In the genomic region with DNA sequence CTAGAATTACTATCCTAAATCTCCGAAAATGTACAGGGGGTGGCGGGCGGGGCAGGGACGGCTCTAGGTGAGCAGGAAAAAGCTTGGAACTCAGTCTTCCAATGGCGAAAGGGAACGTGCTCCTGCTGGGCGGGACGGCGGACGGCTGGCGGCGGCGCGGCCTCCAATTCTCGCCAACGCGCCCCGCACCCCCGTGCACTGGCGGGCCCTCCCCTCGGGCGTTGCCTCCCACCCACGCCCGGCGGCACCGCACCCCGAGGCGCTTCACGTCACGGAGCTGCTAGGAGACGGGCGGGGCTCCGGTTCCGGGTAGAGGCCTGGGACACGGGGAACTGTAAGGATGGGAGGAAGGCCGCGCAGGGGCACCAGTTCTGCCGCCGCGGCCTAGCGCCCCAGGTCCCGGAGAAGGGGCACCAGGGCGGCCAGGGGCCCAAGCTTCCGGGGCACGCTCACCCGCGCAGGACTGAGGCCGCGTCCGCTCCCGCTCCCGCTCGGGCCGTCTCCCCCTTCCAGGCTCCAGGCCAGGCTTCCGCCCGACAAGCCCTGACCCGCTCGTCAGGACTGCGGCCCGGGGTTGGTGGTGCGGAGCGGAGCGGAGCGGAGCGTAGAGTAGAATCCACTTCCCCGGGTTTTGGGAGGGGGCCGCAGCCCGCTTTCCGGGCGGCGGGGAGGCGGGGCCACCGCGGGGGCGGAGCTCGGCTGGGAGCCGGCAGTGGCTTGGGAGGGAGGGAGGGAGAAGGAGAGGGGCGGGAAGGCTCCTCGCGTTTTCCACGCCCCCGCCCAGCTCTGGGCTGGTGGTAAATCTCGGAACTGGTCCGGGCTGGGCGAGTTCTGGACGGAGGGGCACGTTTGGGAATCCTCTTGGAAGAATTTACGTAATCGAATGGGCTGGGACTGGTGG, we compare ENCODE assay signal across 8 cellular contexts. TPM values are rescaled to one million over a fixed set of nuclear protein-coding genes. Genes with fewer than 3 reads are reported as not detected.
DNase-seq lines count a peak whose midpoint lies in the region; ATAC-seq, FAIRE-seq and TF ChIP-seq lines count a peak whose summit lies in the region.

Gene DDX59 (minus strand): TSS at position 594 of the 901 bp plus-strand sequence. CDS start 3,167 bp downstream, outside the sequence.

- 0 to 1% (median 1%) methylated on average over 74 to 89 of the region's 89 CpGs for WGBS in small intestine, 3 donors

- no peak for TF ChIP-seq CTCF in VCaP (conservative IDR thresholded peaks at IDR 0.05)
- TF ChIP-seq CTCF in breast epithelium (IDR thresholded peaks at IDR 0.05): peak in 1 of 3 donors; percentile 12

- H3K36me3 ChIP-seq in ACC112 (ENCODE audit: insufficient read depth, low read length): peaks cover 6% of the 10 kb centered on the region; the same call in 1 of the 2 replicates
- H3K36me3 ChIP-seq in breast epithelium: no peaks in the 10 kb centered on the region
- peaks cover 18% of the 10 kb centered on the region for H3K36me3 ChIP-seq in iPS-20b (ENCODE audit: insufficient read depth, low read depth, low read length)
- no peaks in the 10 kb centered on the region for H3K36me3 ChIP-seq in small intestine (ENCODE audit: control insufficient read depth in 2 of 2, insufficient read depth in 2 of 2, low read length in 2 of 2)

- no peaks in the 10 kb centered on the region for H3K27me3 ChIP-seq in ACC112 (ENCODE audit: insufficient read depth, low read length)
- no peaks in the 10 kb centered on the region for H3K27me3 ChIP-seq in breast epithelium
- no peaks in the 10 kb centered on the region for H3K27me3 ChIP-seq in iPS-20b (ENCODE audit: insufficient read depth, low read length)
- no peaks in the 10 kb centered on the region for H3K27me3 ChIP-seq in small intestine (ENCODE audit: control insufficient read depth in 2 of 2, insufficient read depth in 2 of 2, low read length in 2 of 2)

- H3K27ac ChIP-seq in ACC112 (ENCODE audit: low read depth, low read length) (peak within 1 kb of the TSS; percentile 100), VCaP (peak within 1 kb of the TSS; percentile 97), breast epithelium (peak within 1 kb of the TSS; percentile 97), iPS-20b (ENCODE audit: low read length) (peak within 1 kb of the TSS; percentile 57), small intestine (ENCODE audit: low read depth in 1 of 2, low read length in 1 of 2) (peak within 1 kb of the TSS; percentile 100)

- peak; percentile 74 for ATAC-seq in GM18870 (IDR thresholded peaks at IDR 0.05; ENCODE audit: unreplicated experiment)
- ATAC-seq in HG03135 (IDR thresholded peaks at IDR 0.05; ENCODE audit: unreplicated experiment): peak; percentile 89

- H3K9me3 ChIP-seq in breast epithelium (no peaks in the 10 kb centered on the region), iPS-20b (ENCODE audit: insufficient read depth, low read depth, low read length) (no peaks in the 10 kb centered on the region), small intestine (ENCODE audit: control insufficient read depth, low read depth) (no peaks in the 10 kb centered on the region)

- peak within 1 kb of the TSS; percentile 83 for H2AFZ ChIP-seq in ACC112 (ENCODE audit: low read length, unreplicated experiment)

- peak; percentile 90 for DNase-seq in NCI-H2196 treated with DMSO at 0.1 percent for 48 hours (lab: John Stamatoyannopoulos, UW; ENCODE audit: unreplicated experiment)
- DNase-seq in breast epithelium (ENCODE audit: low spot score in 2 of 2): peak; percentile 94 to 95
- DNase-seq in small intestine: peak; percentile 94

- TF ChIP-seq POLR2A in breast epithelium (IDR thresholded peaks at IDR 0.05): peak; percentile 66

- peaks cover 15% of the 10 kb centered on the region for H3K79me2 ChIP-seq in ACC112 (ENCODE audit: control insufficient read depth, insufficient read depth, low read length, unreplicated experiment)

- no peak for FAIRE-seq in small intestine (lab: Jason Lieb, UNC)

- peak within 1 kb of the TSS; percentile 93 for H3K9ac ChIP-seq in iPS-20b (ENCODE audit: low read depth, low read length)

- intact Hi-C loops in breast epithelium (cut with DNase I; ENCODE audit: low total_unique reads): no loop called here

- H3K4me1 ChIP-seq in ACC112 (ENCODE audit: control insufficient read depth, insufficient read depth, low read length, unreplicated experiment): peaks cover 27% of the 10 kb centered on the region
- H3K4me1 ChIP-seq in breast epithelium: peaks cover 0 to 5% of the 10 kb centered on the region in 2 donors
- peaks cover 19% of the 10 kb centered on the region for H3K4me1 ChIP-seq in iPS-20b (ENCODE audit: insufficient read depth, low read length)
- peaks cover 0 to 3% of the 10 kb centered on the region in 2 donors for H3K4me1 ChIP-seq in small intestine (ENCODE audit: control insufficient read depth in 2 of 2, insufficient read depth in 1 of 2, low read depth in 1 of 2, low read length in 1 of 2)

- H3K4me3 ChIP-seq in ACC112 (ENCODE audit: low read depth, low read length) (peak within 1 kb of the TSS; percentile 81), breast epithelium (peak within 1 kb of the TSS; percentile 72 to 93 (median 83)), iPS-20b (ENCODE audit: low read length) (peak within 1 kb of the TSS; percentile 81), small intestine (ENCODE audit: low read depth in 1 of 2, low read length in 2 of 2) (peak within 1 kb of the TSS; percentile 80 to 93)

RNA-seq across cellular contexts. Expression of gene DDX59, which starts in this region (rescaled TPM):
- 10 to 100 TPM; 23.6 to 30.1 (median 24.2) TPM for total RNA-seq in breast epithelium
- 10 to 100 TPM; 15.4 to 25.7 (median 24.8) TPM for polyA plus RNA-seq in small intestine

Comparison
In these comparisons a context has a peak if more than half of its experiments do, and no peak if none do; other contexts are left out.
1. Peak in every context shown above with its lines: DNase-seq, ATAC-seq, H3K4me3 ChIP-seq and H3K27ac ChIP-seq.